Comparison of ENCODE assay signal across 1 cellular context in the genomic region with DNA sequence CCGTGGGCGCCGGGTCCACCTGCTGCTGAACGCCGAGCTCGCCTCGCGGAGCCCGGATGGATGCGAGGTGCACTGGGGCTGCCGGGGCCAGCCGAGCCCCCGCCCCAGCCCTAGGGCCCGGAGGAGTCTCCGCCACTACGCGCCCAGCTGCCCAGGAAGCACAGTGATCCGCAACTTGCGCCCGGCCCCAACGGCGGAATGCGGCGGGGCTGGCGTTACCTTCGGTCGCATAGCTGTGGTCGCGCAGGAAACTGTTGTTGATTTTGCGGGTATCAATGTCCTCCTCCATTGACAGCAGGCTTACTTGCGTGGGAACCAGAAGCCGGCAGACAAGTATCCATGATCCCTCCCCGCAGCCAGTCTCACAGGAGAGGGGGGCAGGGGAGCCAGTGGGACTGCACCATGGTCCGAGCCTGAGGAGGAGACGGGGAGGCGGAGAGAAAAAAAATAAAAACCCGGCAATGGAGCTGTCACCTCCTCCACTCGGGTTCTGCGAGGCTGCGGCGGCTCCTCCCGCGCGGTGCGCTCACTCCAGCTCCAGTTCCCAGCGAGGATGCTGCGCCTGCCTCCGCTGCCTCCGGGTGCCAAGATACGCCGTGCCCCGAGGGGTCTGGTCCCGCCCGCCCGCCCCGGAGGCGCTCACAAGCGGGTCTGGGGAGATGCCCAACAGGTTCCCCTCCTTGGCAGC.
TF ChIP-seq lines count a peak whose summit lies in the region.

No MANE protein-coding gene starts in this region.

TF ChIP-seq in HEK293, 187 proteins besides CTCF, POLR2A, EP300 and RAD21 (continued from another document):
- no peak for TF ChIP-seq FEZF1 (tag by site-specific recombination; IDR thresholded peaks at IDR 0.05)
- peak; percentile 28; the same call in 1 of the 2 replicates for TF ChIP-seq ZBTB17 (tag by site-specific recombination; IDR thresholded peaks at IDR 0.05)
- no peak for TF ChIP-seq ZBTB1 (tag by site-specific recombination; IDR thresholded peaks at IDR 0.05)
- peak; percentile 69 for TF ChIP-seq ZNF335 (tag by site-specific recombination; conservative IDR thresholded peaks at IDR 0.05)
- no peak for TF ChIP-seq ZNF513 (tag by site-specific recombination; IDR thresholded peaks at IDR 0.05)
- TF ChIP-seq, protein P1, sequence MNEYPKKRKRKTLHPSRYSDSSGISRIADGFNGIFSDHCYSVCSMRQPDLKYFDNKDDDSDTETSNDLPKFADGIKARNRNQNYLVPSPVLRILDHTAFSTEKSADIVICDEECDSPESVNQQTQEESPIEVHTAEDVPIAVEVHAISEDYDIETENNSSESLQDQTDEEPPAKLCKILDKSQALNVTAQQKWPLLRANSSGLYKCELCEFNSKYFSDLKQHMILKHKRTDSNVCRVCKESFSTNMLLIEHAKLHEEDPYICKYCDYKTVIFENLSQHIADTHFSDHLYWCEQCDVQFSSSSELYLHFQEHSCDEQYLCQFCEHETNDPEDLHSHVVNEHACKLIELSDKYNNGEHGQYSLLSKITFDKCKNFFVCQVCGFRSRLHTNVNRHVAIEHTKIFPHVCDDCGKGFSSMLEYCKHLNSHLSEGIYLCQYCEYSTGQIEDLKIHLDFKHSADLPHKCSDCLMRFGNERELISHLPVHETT (tag by site-specific recombination; IDR thresholded peaks at IDR 0.05), result no peak
- TF ChIP-seq YY1 (tag by site-specific recombination; IDR thresholded peaks at IDR 0.05), result no peak
- TF ChIP-seq ZNF391 (tag by site-specific recombination; IDR thresholded peaks at IDR 0.05; ENCODE audit: borderline replicate concordance, low read depth), result no peak
- TF ChIP-seq ZNF792 (tag by site-specific recombination; IDR thresholded peaks at IDR 0.05), result no peak
- no peak for TF ChIP-seq KLF9 (tag by site-specific recombination; IDR thresholded peaks at IDR 0.05; ENCODE audit: low read depth)
- TF ChIP-seq PRDM10 (tag by site-specific recombination; IDR thresholded peaks at IDR 0.05), result peak; percentile 68
- TF ChIP-seq ZNF2 (tag by site-specific recombination; IDR thresholded peaks at IDR 0.05), result no peak
- no peak for TF ChIP-seq ZNF549 (tag by site-specific recombination; IDR thresholded peaks at IDR 0.05)
